In the genomic region with DNA sequence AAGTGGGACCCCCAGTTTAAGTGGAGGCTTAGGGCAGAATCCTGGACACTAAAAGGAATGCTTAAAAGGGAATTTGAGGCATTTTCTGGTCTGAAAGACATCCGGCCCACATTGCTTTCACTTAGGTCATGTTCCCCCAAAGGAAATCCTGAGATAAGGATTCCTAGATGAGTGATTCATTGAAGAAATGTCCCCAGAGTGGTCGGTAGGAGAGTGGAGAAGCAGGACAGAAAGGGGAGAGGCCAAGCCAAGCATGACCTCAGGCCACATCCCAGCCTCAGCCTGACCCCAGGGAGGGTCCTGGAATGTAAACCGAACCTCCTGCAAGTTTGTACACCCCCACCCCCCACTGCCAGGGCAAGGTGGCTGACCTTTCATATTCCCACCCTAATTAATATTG, we compare ENCODE assay signal across 10 cellular contexts. TPM values are rescaled to one million over a fixed set of nuclear protein-coding genes. Genes with fewer than 3 reads are reported as not detected.
DNase-seq lines count a peak whose midpoint lies in the region; ATAC-seq and TF ChIP-seq lines count a peak whose summit lies in the region.
"Had no signal": no experiment of that assay in that cellular context is flagged by ENCODE, and none has a peak within 500 bp of the region (broad histone marks: within the 10 kb centered on the region; RNA-seq: fewer than 3 reads in every experiment).

No MANE protein-coding gene starts in this region.

- H3K27me3 Mint-ChIP-seq in Caco-2 (ENCODE audit: insufficient read depth, unreplicated experiment): no peaks in the 10 kb centered on the region
- H3K27me3 Mint-ChIP-seq: activated naive CD8-positive, alpha-beta T cell had no signal

- H3K36me3 ChIP-seq in Caco-2 (ENCODE audit: control insufficient read depth, insufficient read depth, low read length) (no peaks in the 10 kb centered on the region), mesenchymal stem cell (ENCODE audit: control insufficient read depth in 1 of 2, insufficient read depth in 2 of 2, low read depth in 1 of 2, low read length in 2 of 2) (no peaks in the 10 kb centered on the region)

- CTCF ChIA-PET in Caco-2 (lab: Charles Lee): no interaction called here

- no peak overlapping the region for H3K9ac ChIP-seq in mesenchymal stem cell (ENCODE audit: low read length)

- peak overlapping the region; percentile 49 for H3K27ac Mint-ChIP-seq in Caco-2 (ENCODE audit: unreplicated experiment)
- H3K27ac Mint-ChIP-seq: activated naive CD8-positive, alpha-beta T cell had no signal

- peak overlapping the region; percentile 40 to 87 for H2BK12ac ChIP-seq in mesenchymal stem cell (ENCODE audit: low read length in 2 of 2)

- H3K4me2 ChIP-seq in mesenchymal stem cell (ENCODE audit: low read length, poor library complexity, severe bottlenecking): no peak overlapping the region

- H3K4ac ChIP-seq in mesenchymal stem cell (ENCODE audit: low read depth in 1 of 2, low read length in 2 of 2): peak overlapping the region; percentile 1 to 7

- DNase-seq in Caco-2 (peak; percentile 6 to 59), M059J (ENCODE audit: low read depth) (peak; percentile 91), dedifferentiated amniotic fluid mesenchymal stem cell (ENCODE audit: extremely low spot score) (peak; percentile 32), mesenchymal stem cell (peak; percentile 89), NCI-H2171 treated with DMSO at 0.1 percent for 48 hours (lab: John Stamatoyannopoulos, UW) (no peak), COLO668 (lab: John Stamatoyannopoulos, UW; ENCODE audit: unreplicated experiment) (no peak), COR-L47 (lab: John Stamatoyannopoulos, UW) (no peak)

- no peak overlapping the region for H3K4me3 Mint-ChIP-seq in Caco-2 (ENCODE audit: unreplicated experiment)
- H3K4me3 Mint-ChIP-seq: activated naive CD8-positive, alpha-beta T cell had no signal

- POLR2A ChIA-PET in Caco-2 (lab: Charles Lee): no interaction called here

- peak overlapping the region; percentile 95 for H3K27ac ChIP-seq in mesenchymal stem cell (ENCODE audit: low read length, poor library complexity, severe bottlenecking)

- intact Hi-C loops in Caco-2 (cut with micrococcal nuclease; ENCODE audit: unreplicated experiment): no loop called here

- H3K9me3 Mint-ChIP-seq in Caco-2 (ENCODE audit: unreplicated experiment): no peaks in the 10 kb centered on the region

- no peak for TF ChIP-seq CTCF in Caco-2 (IDR thresholded peaks at IDR 0.05; ENCODE audit: insufficient read depth in 1 of 2, low read depth in 1 of 2, low read length in 1 of 2, severe bottlenecking in 1 of 2, unreplicated experiment in 1 of 2)

- H4K8ac ChIP-seq in mesenchymal stem cell (ENCODE audit: low read length): peak overlapping the region; percentile 80

- H2AK5ac ChIP-seq in mesenchymal stem cell (ENCODE audit: low read length, severe bottlenecking): peak overlapping the region; percentile 92

- peaks cover 23% of the 10 kb centered on the region for H3K4me1 Mint-ChIP-seq in Caco-2 (ENCODE audit: low read depth, unreplicated experiment)

- 0% methylated on average over 2 of the region's 3 CpGs for WGBS in mesenchymal stem cell

- H3K36me3 Mint-ChIP-seq in Caco-2 (ENCODE audit: insufficient read depth, unreplicated experiment): no peaks in the 10 kb centered on the region
- H3K36me3 Mint-ChIP-seq: activated naive CD8-positive, alpha-beta T cell had no signal

- no peak for TF ChIP-seq POLR2A in GM18505 (IDR thresholded peaks at IDR 0.05; ENCODE audit: borderline replicate concordance, extremely low read depth, insufficient read depth, insufficient read length)

- H3K4me1 ChIP-seq in Caco-2: peaks cover 31% of the 10 kb centered on the region
- H3K4me1 ChIP-seq in mesenchymal stem cell (ENCODE audit: control insufficient read depth, insufficient read depth, low read depth, low read length): peaks cover 24% of the 10 kb centered on the region

- no peak overlapping the region for H2BK15ac ChIP-seq in mesenchymal stem cell (ENCODE audit: low read depth, poor library complexity, severe bottlenecking)

- H2BK120ac ChIP-seq in mesenchymal stem cell (ENCODE audit: low read depth, low read length): no peak overlapping the region

- no peak overlapping the region for H2AFZ ChIP-seq in mesenchymal stem cell (ENCODE audit: low read depth, low read length)

- no TSS peak for BruUV-seq in Caco-2 (replicated peaks; lab: Mats Ljungman, UMichigan)

- H2BK5ac ChIP-seq in mesenchymal stem cell (ENCODE audit: low read depth, low read length, poor library complexity, severe bottlenecking): peak overlapping the region; percentile 91

- H3K9me3 ChIP-seq in Caco-2: no peaks in the 10 kb centered on the region
- H3K9me3 ChIP-seq in mesenchymal stem cell (ENCODE audit: control insufficient read depth, low read length): no peaks in the 10 kb centered on the region

- H3K14ac ChIP-seq in mesenchymal stem cell (ENCODE audit: low read length in 2 of 2): no peak overlapping the region

- peak overlapping the region; percentile 81 to 88 for H3K18ac ChIP-seq in mesenchymal stem cell (ENCODE audit: low read depth in 1 of 2, low read length in 2 of 2)

- H3K79me1 ChIP-seq in mesenchymal stem cell (replicated peaks; ENCODE audit: low read length, poor library complexity, severe bottlenecking): peaks cover 22% of the 10 kb centered on the region

- H3K4me3 ChIP-seq in Caco-2 (ENCODE audit: low read depth, low read length) (no peak overlapping the region), mesenchymal stem cell (ENCODE audit: insufficient read depth in 1 of 2, low read depth in 1 of 2, low read length in 2 of 2) (peak overlapping the region in 1 of 2 experiments; percentile 2)
- H3K4me3 ChIP-seq: GM12878 had no signal

- ATAC-seq in GM18505 (IDR thresholded peaks at IDR 0.05; ENCODE audit: unreplicated experiment): no peak
- ATAC-seq: GM12878 had no signal

- H4K91ac ChIP-seq in mesenchymal stem cell (ENCODE audit: low read length): peak overlapping the region; percentile 58

- H3K23ac ChIP-seq in mesenchymal stem cell (ENCODE audit: low read length in 2 of 2): no peak overlapping the region

- H3K27me3 ChIP-seq in Caco-2 (replicated peaks; ENCODE audit: control insufficient read depth, insufficient read depth, low read length) (no peaks in the 10 kb centered on the region), mesenchymal stem cell (ENCODE audit: control insufficient read depth in 1 of 2, insufficient read depth in 1 of 2, low read length in 2 of 2) (no peaks in the 10 kb centered on the region)

RNA-seq across cellular contexts. Expression of gene HIVEP3, which starts 16.6 kb away (rescaled TPM):
- 0.25 and 0.37 TPM in 2 replicates for total RNA-seq in Caco-2 (2022)
- total RNA-seq in M059J (2014; rRNA removed; shearing (Covaris generic)): 4.2 and 10.0 TPM in 2 replicates
- polyA plus RNA-seq in mesenchymal stem cell (2013, experiment 1 of 2): 3.5 TPM
- 3.6 TPM for polyA plus RNA-seq in mesenchymal stem cell (2013, experiment 2 of 2)

Comparison
In these comparisons a context has a peak if more than half of its experiments do, and no peak if none do; other contexts are left out.
1. DNase-seq: peak in Caco-2 (2 of 2), M059J (single experiment), dedifferentiated amniotic fluid mesenchymal stem cell (single experiment) and mesenchymal stem cell (single experiment); none in NCI-H2171 treated with DMSO at 0.1 percent for 48 hours (single experiment), COLO668 (single experiment) and COR-L47 (single experiment).